Comparison of ENCODE assay signal across 8 cellular contexts in the genomic region with DNA sequence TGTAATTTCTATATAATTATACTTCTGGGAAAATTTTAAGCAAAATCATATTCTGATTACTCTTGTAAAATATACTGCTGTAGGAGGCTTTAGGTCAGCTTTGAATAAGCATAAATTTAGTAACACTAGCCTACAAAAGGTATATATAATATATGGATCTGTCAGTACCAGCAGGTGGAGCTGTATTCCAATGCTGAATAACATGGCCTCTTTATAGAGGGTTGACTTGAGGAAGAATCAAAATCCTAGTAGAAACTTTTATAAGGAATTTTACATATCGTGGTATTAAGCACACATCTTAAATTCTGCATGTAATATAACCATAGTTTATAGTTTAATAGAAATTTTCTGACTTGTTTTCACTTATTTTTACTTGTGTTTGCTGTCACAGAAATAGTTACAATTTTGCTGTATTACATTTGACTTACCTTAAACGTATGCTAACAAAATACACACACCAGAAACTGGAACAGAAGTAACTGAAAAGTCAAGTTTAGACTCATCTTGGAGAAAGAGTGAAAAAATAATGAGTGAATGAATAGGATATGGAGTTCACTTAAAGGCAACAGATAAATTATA.
DNase-seq lines count a peak whose midpoint lies in the region; ATAC-seq and TF ChIP-seq lines count a peak whose summit lies in the region.

No MANE protein-coding gene starts in this region.

- no peaks in the 10 kb centered on the region for H3K9me3 ChIP-seq in adipocyte (ENCODE audit: control insufficient read depth, low read length)

- peaks cover 3% of the 10 kb centered on the region for H3K27me3 Mint-ChIP-seq in activated T-helper 2 cell treated with anti-CD3 and anti-CD28 coated beads, Interferon-gamma antibody, Interleukin-2, Interleukin-4, amounts not matched to agents 10 μg/mL and 5 μg/mL and 100 μg/mL, durations not matched to agents 14 hours and 24 hours and 36 hours (ENCODE audit: low read depth)

- H3K27me3 ChIP-seq in adipocyte (replicated peaks; ENCODE audit: control insufficient read depth, insufficient read depth, low read length) (no peaks in the 10 kb centered on the region), kidney epithelial cell (ENCODE audit: control insufficient read depth, insufficient read depth, low read length) (no peaks in the 10 kb centered on the region)

- H3K4me3 ChIP-seq in adipocyte (ENCODE audit: low read length) = no peak overlapping the region
- H3K4me3 ChIP-seq in kidney epithelial cell (ENCODE audit: low read depth, low read length) = no peak overlapping the region

- peak; percentile 82 for DNase-seq in DMS53 (lab: John Stamatoyannopoulos, UW)
- DNase-seq in NCI-H2081 (lab: John Stamatoyannopoulos, UW) = peak; percentile 53 to 59
- peak; percentile 87 for DNase-seq in adipocyte (ENCODE audit: low read depth)
- no peak for DNase-seq in kidney epithelial cell (ENCODE audit: low read depth)
- DNase-seq in mucosa of gallbladder (ENCODE audit: low spot score) = no peak
- DNase-seq in activated T-helper 2 cell treated with anti-CD3 and anti-CD28 coated beads, Interferon-gamma antibody, Interleukin-2, Interleukin-4, amounts not matched to agents 10 μg/mL and 5 μg/mL and 100 μg/mL, durations not matched to agents 14 hours and 24 hours and 36 hours (ENCODE audit: low spot score) = no peak

- no peak overlapping the region for H3K9ac ChIP-seq in adipocyte (ENCODE audit: low read length)

- peak; percentile 62 for TF ChIP-seq CTCF in kidney epithelial cell (IDR thresholded peaks at IDR 0.05; ENCODE audit: insufficient read depth, low read length, poor library complexity, severe bottlenecking)

- H3K4me1 ChIP-seq in adipocyte (ENCODE audit: control insufficient read depth, insufficient read depth, low read length) = peaks cover 33% of the 10 kb centered on the region

- intact Hi-C loops in activated T-helper 2 cell treated with anti-CD3 and anti-CD28 coated beads, Interferon-gamma antibody, Interleukin-2, Interleukin-4, amounts not matched to agents 10 μg/mL and 5 μg/mL and 100 μg/mL, durations not matched to agents 14 hours and 24 hours and 36 hours (cut with micrococcal nuclease) = loop anchor here (1.0 kb wide), 1 partner anchor 399 kb away; no protein-coding TSS in a partner anchor

- H3K27ac Mint-ChIP-seq in activated T-helper 2 cell treated with anti-CD3 and anti-CD28 coated beads, Interferon-gamma antibody, Interleukin-2, Interleukin-4, amounts not matched to agents 10 μg/mL and 5 μg/mL and 100 μg/mL, durations not matched to agents 14 hours and 24 hours and 36 hours = no peak overlapping the region

- H3K36me3 ChIP-seq in adipocyte (ENCODE audit: control insufficient read depth, insufficient read depth, low read length, severe bottlenecking) (no peaks in the 10 kb centered on the region), kidney epithelial cell (ENCODE audit: control insufficient read depth, insufficient read depth, low read length) (no peaks in the 10 kb centered on the region)

- no peaks in the 10 kb centered on the region for H3K36me3 Mint-ChIP-seq in activated T-helper 2 cell treated with anti-CD3 and anti-CD28 coated beads, Interferon-gamma antibody, Interleukin-2, Interleukin-4, amounts not matched to agents 10 μg/mL and 5 μg/mL and 100 μg/mL, durations not matched to agents 14 hours and 24 hours and 36 hours (ENCODE audit: low read depth)

- H3K4me3 Mint-ChIP-seq in activated T-helper 2 cell treated with anti-CD3 and anti-CD28 coated beads, Interferon-gamma antibody, Interleukin-2, Interleukin-4, amounts not matched to agents 10 μg/mL and 5 μg/mL and 100 μg/mL, durations not matched to agents 14 hours and 24 hours and 36 hours (ENCODE audit: low read depth) = no peak overlapping the region

- no peaks in the 10 kb centered on the region for H3K4me1 Mint-ChIP-seq in activated T-helper 2 cell treated with anti-CD3 and anti-CD28 coated beads, Interferon-gamma antibody, Interleukin-2, Interleukin-4, amounts not matched to agents 10 μg/mL and 5 μg/mL and 100 μg/mL, durations not matched to agents 14 hours and 24 hours and 36 hours (ENCODE audit: low read depth)

- H3K9me3 Mint-ChIP-seq in activated T-helper 2 cell treated with anti-CD3 and anti-CD28 coated beads, Interferon-gamma antibody, Interleukin-2, Interleukin-4, amounts not matched to agents 10 μg/mL and 5 μg/mL and 100 μg/mL, durations not matched to agents 14 hours and 24 hours and 36 hours = no peaks in the 10 kb centered on the region

- ATAC-seq in GM21717 (IDR thresholded peaks at IDR 0.05; ENCODE audit: unreplicated experiment) = peak; percentile 47
- no peak for ATAC-seq in HG02571 (IDR thresholded peaks at IDR 0.05; ENCODE audit: unreplicated experiment)

Comparison
In these comparisons a context has a peak if more than half of its experiments do, and no peak if none do; other contexts are left out.
1. DNase-seq: peak in DMS53 (single experiment), NCI-H2081 (2 of 2) and adipocyte (single experiment); none in kidney epithelial cell (single experiment), mucosa of gallbladder (single experiment) and activated T-helper 2 cell treated with anti-CD3 and anti-CD28 coated beads, Interferon-gamma antibody, Interleukin-2, Interleukin-4, amounts not matched to agents 10 μg/mL and 5 μg/mL and 100 μg/mL, durations not matched to agents 14 hours and 24 hours and 36 hours (single experiment).